2 cellular contexts compared by ENCODE assay signal in the genomic region with DNA sequence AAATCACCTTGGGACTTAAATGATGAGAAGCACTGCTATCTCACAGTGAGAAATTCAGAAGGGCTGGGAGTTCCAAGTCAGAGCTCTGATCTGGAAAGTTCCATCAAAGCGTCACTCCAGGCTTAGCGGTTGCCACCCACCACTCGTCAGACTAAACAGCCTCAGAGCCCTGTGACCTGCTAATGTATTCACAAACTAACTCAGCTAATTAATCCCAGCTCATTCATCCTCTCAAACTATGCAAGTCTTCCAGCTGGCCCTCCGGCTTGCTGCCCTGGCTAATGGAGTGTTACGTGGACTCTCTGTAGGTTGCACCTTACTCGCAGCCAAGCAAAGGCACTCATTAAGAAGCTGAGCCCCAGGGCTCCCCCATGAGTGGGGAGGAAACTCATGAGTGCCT.
TF ChIP-seq lines count a peak whose summit lies in the region.

No MANE protein-coding gene starts in this region.

TF ChIP-seq in GM23338, 12 proteins besides CTCF, POLR2A, EP300 and RAD21:
- TF ChIP-seq, protein P1, sequence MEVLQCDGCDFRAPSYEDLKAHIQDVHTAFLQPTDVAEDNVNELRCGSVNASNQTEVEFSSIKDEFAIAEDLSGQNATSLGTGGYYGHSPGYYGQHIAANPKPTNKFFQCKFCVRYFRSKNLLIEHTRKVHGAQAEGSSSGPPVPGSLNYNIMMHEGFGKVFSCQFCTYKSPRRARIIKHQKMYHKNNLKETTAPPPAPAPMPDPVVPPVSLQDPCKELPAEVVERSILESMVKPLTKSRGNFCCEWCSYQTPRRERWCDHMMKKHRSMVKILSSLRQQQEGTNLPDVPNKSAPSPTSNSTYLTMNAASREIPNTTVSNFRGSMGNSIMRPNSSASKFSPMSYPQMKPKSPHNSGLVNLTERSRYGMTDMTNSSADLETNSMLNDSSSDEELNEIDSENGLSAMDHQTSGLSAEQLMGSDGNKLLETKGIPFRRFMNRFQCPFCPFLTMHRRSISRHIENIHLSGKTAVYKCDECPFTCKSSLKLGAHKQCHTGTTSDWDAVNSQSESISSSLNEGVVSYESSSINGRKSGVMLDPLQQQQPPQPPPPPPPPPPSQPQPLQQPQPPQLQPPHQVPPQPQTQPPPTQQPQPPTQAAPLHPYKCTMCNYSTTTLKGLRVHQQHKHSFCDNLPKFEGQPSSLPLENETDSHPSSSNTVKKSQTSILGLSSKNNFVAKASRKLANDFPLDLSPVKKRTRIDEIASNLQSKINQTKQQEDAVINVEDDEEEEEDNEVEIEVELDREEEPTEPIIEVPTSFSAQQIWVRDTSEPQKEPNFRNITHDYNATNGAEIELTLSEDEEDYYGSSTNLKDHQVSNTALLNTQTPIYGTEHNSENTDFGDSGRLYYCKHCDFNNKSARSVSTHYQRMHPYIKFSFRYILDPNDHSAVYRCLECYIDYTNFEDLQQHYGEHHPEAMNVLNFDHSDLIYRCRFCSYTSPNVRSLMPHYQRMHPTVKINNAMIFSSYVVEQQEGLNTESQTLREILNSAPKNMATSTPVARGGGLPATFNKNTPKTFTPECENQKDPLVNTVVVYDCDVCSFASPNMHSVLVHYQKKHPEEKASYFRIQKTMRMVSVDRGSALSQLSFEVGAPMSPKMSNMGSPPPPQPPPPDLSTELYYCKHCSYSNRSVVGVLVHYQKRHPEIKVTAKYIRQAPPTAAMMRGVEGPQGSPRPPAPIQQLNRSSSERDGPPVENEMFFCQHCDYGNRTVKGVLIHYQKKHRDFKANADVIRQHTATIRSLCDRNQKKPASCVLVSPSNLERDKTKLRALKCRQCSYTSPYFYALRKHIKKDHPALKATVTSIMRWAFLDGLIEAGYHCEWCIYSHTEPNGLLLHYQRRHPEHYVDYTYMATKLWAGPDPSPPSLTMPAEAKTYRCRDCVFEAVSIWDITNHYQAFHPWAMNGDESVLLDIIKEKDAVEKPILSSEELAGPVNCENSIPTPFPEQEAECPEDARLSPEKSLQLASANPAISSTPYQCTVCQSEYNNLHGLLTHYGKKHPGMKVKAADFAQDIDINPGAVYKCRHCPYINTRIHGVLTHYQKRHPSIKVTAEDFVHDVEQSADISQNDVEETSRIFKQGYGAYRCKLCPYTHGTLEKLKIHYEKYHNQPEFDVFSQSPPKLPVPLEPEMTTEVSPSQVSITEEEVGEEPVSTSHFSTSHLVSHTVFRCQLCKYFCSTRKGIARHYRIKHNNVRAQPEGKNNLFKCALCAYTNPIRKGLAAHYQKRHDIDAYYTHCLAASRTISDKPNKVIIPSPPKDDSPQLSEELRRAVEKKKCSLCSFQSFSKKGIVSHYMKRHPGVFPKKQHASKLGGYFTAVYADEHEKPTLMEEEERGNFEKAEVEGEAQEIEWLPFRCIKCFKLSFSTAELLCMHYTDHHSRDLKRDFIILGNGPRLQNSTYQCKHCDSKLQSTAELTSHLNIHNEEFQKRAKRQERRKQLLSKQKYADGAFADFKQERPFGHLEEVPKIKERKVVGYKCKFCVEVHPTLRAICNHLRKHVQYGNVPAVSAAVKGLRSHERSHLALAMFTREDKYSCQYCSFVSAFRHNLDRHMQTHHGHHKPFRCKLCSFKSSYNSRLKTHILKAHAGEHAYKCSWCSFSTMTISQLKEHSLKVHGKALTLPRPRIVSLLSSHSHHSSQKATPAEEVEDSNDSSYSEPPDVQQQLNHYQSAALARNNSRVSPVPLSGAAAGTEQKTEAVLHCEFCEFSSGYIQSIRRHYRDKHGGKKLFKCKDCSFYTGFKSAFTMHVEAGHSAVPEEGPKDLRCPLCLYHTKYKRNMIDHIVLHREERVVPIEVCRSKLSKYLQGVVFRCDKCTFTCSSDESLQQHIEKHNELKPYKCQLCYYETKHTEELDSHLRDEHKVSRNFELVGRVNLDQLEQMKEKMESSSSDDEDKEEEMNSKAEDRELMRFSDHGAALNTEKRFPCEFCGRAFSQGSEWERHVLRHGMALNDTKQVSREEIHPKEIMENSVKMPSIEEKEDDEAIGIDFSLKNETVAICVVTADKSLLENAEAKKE (CRISPR knock-in tag; IDR thresholded peaks at IDR 0.05): no peak
- TF ChIP-seq REST (IDR thresholded peaks at IDR 0.05; ENCODE audit: unreplicated experiment) (no peak), NANOG (IDR thresholded peaks at IDR 0.05; ENCODE audit: borderline replicate concordance) (no peak)

TF ChIP-seq in WTC11, 78 proteins besides CTCF, POLR2A, EP300 and RAD21 (continued from another document):
- TF ChIP-seq ARID4B (CRISPR knock-in tag; IDR thresholded peaks at IDR 0.05; ENCODE audit: borderline replicate concordance) (no peak), ZNF317 (CRISPR knock-in tag; IDR thresholded peaks at IDR 0.05; ENCODE audit: borderline replicate concordance, low read depth) (no peak), ATF1 (CRISPR knock-in tag; IDR thresholded peaks at IDR 0.05) (no peak), GRHL2 (CRISPR knock-in tag; IDR thresholded peaks at IDR 0.05; ENCODE audit: insufficient replicate concordance, severe bottlenecking) (no peak), NFATC4 (CRISPR knock-in tag; IDR thresholded peaks at IDR 0.05) (no peak), PRRX2 (CRISPR knock-in tag; IDR thresholded peaks at IDR 0.05) (no peak), RORB (CRISPR knock-in tag; IDR thresholded peaks at IDR 0.05) (no peak), ETV6 (CRISPR knock-in tag; IDR thresholded peaks at IDR 0.05) (no peak), CDX4 (CRISPR knock-in tag; IDR thresholded peaks at IDR 0.05; ENCODE audit: borderline replicate concordance) (no peak), ZNF425 (CRISPR knock-in tag; conservative IDR thresholded peaks at IDR 0.05) (no peak), TEAD4 (CRISPR knock-in tag; IDR thresholded peaks at IDR 0.05) (no peak), EMX1 (CRISPR knock-in tag; IDR thresholded peaks at IDR 0.05) (no peak), ZNF396 (CRISPR knock-in tag; IDR thresholded peaks at IDR 0.05; ENCODE audit: borderline replicate concordance) (no peak)
- TF ChIP-seq, protein P2, sequence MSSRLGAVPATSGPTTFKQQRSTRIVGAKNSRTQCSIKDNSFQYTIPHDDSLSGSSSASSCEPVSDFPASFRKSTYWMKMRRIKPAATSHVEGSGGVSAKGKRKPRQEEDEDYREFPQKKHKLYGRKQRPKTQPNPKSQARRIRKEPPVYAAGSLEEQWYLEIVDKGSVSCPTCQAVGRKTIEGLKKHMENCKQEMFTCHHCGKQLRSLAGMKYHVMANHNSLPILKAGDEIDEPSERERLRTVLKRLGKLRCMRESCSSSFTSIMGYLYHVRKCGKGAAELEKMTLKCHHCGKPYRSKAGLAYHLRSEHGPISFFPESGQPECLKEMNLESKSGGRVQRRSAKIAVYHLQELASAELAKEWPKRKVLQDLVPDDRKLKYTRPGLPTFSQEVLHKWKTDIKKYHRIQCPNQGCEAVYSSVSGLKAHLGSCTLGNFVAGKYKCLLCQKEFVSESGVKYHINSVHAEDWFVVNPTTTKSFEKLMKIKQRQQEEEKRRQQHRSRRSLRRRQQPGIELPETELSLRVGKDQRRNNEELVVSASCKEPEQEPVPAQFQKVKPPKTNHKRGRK (CRISPR knock-in tag; IDR thresholded peaks at IDR 0.05; ENCODE audit: borderline replicate concordance): no peak
